11 cellular contexts compared by ENCODE assay signal in the genomic region with DNA sequence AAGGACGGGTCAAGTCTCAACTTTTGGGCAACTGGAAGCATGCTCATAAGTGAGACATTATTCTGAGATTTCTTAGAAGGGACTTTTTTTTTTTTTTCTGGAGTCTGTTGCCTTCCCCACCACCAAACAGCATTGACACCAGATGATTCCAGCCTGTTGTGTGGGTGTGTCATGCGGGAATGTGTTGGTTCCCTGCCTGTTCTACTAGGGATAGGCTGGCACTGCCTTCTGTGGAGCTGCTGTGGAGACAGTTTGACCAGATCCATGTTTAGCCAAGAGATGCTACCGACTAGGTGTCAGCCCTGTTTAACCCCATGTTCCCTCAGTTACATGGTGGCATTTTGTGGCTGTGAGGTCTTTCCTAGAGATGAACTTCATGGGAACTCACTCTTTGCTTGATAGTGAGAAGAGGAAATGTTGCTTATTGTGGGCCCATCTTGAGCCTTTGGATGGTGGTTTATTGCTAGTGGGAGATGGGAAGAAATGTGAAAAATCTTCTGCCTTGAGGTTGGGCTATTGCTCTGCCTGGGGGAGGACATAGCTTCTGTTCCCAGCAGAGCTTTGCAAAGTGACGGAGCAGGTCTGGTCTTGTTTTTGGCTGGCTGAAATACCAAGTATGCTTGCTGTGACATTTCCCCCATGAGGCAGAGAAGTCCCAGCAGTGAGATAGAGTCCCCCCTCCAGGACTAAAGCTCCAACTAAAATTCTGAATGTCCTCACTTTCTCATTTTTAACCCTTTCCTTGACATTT. TPM values are rescaled to one million over a fixed set of nuclear protein-coding genes. Genes with fewer than 3 reads are reported as not detected.
DNase-seq lines count a peak whose midpoint lies in the region; ATAC-seq and TF ChIP-seq lines count a peak whose summit lies in the region.
"Had no signal": no experiment of that assay in that cellular context is flagged by ENCODE, and none has a peak within 500 bp of the region (broad histone marks: within the 10 kb centered on the region; RNA-seq: fewer than 3 reads in every experiment).

No MANE protein-coding gene starts in this region.

- H3K4me3 Mint-ChIP-seq in activated CD8-positive, alpha-beta memory T cell treated with anti-CD3 and anti-CD28 coated beads, Interleukin-2, amount 10 ng/mL, durations not matched to agents 7 days and 5 days = no peak overlapping the region
- H3K4me3 Mint-ChIP-seq in activated CD4-positive, alpha-beta T cell treated with anti-CD3 and anti-CD28 coated beads, Interleukin-2, amount 10 ng/mL, durations not matched to agents 24 days and 14 days = no peak overlapping the region

- peaks cover 16% of the 10 kb centered on the region for H3K36me3 Mint-ChIP-seq in activated CD8-positive, alpha-beta memory T cell treated with anti-CD3 and anti-CD28 coated beads, Interleukin-2, amount 10 ng/mL, durations not matched to agents 7 days and 5 days
- H3K36me3 Mint-ChIP-seq in activated CD4-positive, alpha-beta T cell treated with anti-CD3 and anti-CD28 coated beads, Interleukin-2, amount 10 ng/mL, durations not matched to agents 24 days and 14 days (ENCODE audit: low read depth) = peaks cover 22% of the 10 kb centered on the region

- no peaks in the 10 kb centered on the region for H3K27me3 ChIP-seq in suprapubic skin
- H3K27me3 ChIP-seq: vagina had no signal

- no peak overlapping the region for H3K27ac Mint-ChIP-seq in activated CD8-positive, alpha-beta memory T cell treated with anti-CD3 and anti-CD28 coated beads, Interleukin-2, amount 10 ng/mL, durations not matched to agents 7 days and 5 days
- no peak overlapping the region for H3K27ac Mint-ChIP-seq in activated CD4-positive, alpha-beta T cell treated with anti-CD3 and anti-CD28 coated beads, Interleukin-2, amount 10 ng/mL, durations not matched to agents 24 days and 14 days

- peaks cover 21% of the 10 kb centered on the region for H3K36me3 ChIP-seq in suprapubic skin

- peak overlapping the region; percentile 76 for H3K27ac ChIP-seq in suprapubic skin
- H3K27ac ChIP-seq: A549 had no signal

- intact Hi-C loops in activated CD4-positive, alpha-beta T cell treated with anti-CD3 and anti-CD28 coated beads, Interleukin-2, amount 10 ng/mL, durations not matched to agents 24 days and 14 days (cut with micrococcal nuclease) = no loop called here

- no peaks in the 10 kb centered on the region for H3K9me3 ChIP-seq in suprapubic skin
- H3K9me3 ChIP-seq: A549, vagina had no signal

- WGBS in suprapubic skin = 38% methylated on average over 4 of the region's 4 CpGs

- CTCF ChIA-PET in activated CD8-positive, alpha-beta memory T cell treated with anti-CD3 and anti-CD28 coated beads, Interleukin-2, amount 10 ng/mL, durations not matched to agents 7 days and 5 days (lab: Charles Lee) = interaction anchor here (0.7 to 1.8 kb wide), 2 partner anchors 38 to 69 kb away, joined by 3 to 4 read pairs; no protein-coding TSS in a partner anchor

- H3K4me3 ChIP-seq in foreskin fibroblast (ENCODE audit: low read depth in 1 of 2, low read length in 2 of 2) (no peak overlapping the region), suprapubic skin (peak overlapping the region; percentile 2)
- H3K4me3 ChIP-seq: A549, vagina had no signal

- TF ChIP-seq CTCF in foreskin fibroblast (IDR thresholded peaks at IDR 0.05; ENCODE audit: low read depth, low read length) = no peak
- no peak for TF ChIP-seq CTCF in suprapubic skin (IDR thresholded peaks at IDR 0.05)

- no peak for TF ChIP-seq POLR2A in suprapubic skin (IDR thresholded peaks at IDR 0.05)

- H3K9me3 Mint-ChIP-seq in activated CD8-positive, alpha-beta memory T cell treated with anti-CD3 and anti-CD28 coated beads, Interleukin-2, amount 10 ng/mL, durations not matched to agents 7 days and 5 days (ENCODE audit: low read depth) = no peaks in the 10 kb centered on the region
- H3K9me3 Mint-ChIP-seq in activated CD4-positive, alpha-beta T cell treated with anti-CD3 and anti-CD28 coated beads, Interleukin-2, amount 10 ng/mL, durations not matched to agents 24 days and 14 days = no peaks in the 10 kb centered on the region

- ATAC-seq in activated CD8-positive, alpha-beta memory T cell treated with anti-CD3 and anti-CD28 coated beads, Interleukin-2, amount 10 ng/mL, durations not matched to agents 7 days and 5 days = no peak
- ATAC-seq in HG03432 (IDR thresholded peaks at IDR 0.05; ENCODE audit: unreplicated experiment) = peak; percentile 50
- ATAC-seq: A549 had no signal

- peak; percentile 40 for DNase-seq in activated CD8-positive, alpha-beta memory T cell treated with anti-CD3 and anti-CD28 coated beads for 24 hours
- DNase-seq in activated CD8-positive, alpha-beta memory T cell treated with anti-CD3 and anti-CD28 coated beads, Interleukin-2, amount 10 ng/mL, durations not matched to agents 7 days and 5 days = no peak
- DNase-seq in foreskin fibroblast (peak; percentile 16 to 49), suprapubic skin (ENCODE audit: low spot score in 2 of 2) (peak in 1 of 2 donors; percentile 15), NCI-H1436 treated with DMSO at 0.1 percent for 48 hours (lab: John Stamatoyannopoulos, UW) (no peak), cortex of kidney (lab: John Stamatoyannopoulos, UW) (no peak)
- no peak for DNase-seq in activated CD4-positive, alpha-beta T cell treated with anti-CD3 and anti-CD28 coated beads, Interleukin-2, amount 10 ng/mL, durations not matched to agents 24 days and 14 days
- DNase-seq: activated CD4-positive, CD25-positive, alpha-beta regulatory T cell had no signal

- no peaks in the 10 kb centered on the region for H3K27me3 Mint-ChIP-seq in activated CD8-positive, alpha-beta memory T cell treated with anti-CD3 and anti-CD28 coated beads, Interleukin-2, amount 10 ng/mL, durations not matched to agents 7 days and 5 days
- H3K27me3 Mint-ChIP-seq in activated CD4-positive, alpha-beta T cell treated with anti-CD3 and anti-CD28 coated beads, Interleukin-2, amount 10 ng/mL, durations not matched to agents 24 days and 14 days = no peaks in the 10 kb centered on the region

- H3K4me1 Mint-ChIP-seq in activated CD8-positive, alpha-beta memory T cell treated with anti-CD3 and anti-CD28 coated beads, Interleukin-2, amount 10 ng/mL, durations not matched to agents 7 days and 5 days = peaks cover 28% of the 10 kb centered on the region
- peaks cover 14% of the 10 kb centered on the region for H3K4me1 Mint-ChIP-seq in activated CD4-positive, alpha-beta T cell treated with anti-CD3 and anti-CD28 coated beads, Interleukin-2, amount 10 ng/mL, durations not matched to agents 24 days and 14 days

- H3K4me1 ChIP-seq in suprapubic skin = peaks cover 67% of the 10 kb centered on the region

- no peak for TF ChIP-seq EP300 in suprapubic skin (IDR thresholded peaks at IDR 0.05)

RNA-seq across cellular contexts. Expression of gene TRAK1, which starts 31.3 kb away (rescaled TPM):
- total RNA-seq in activated CD8-positive, alpha-beta memory T cell treated with anti-CD3 and anti-CD28 coated beads, Interleukin-2, amount 10 ng/mL, durations not matched to agents 7 days and 5 days = 10 to 100 TPM; 27.3 to 31.1 TPM
- total RNA-seq in suprapubic skin = 100 to 1,000 TPM in 1 of 4 donors, 10 to 100 TPM in 3; 78.3 to 214 (median 86.4) TPM
- 35.4 and 35.9 TPM in 2 replicates for total RNA-seq in activated CD4-positive, alpha-beta T cell treated with anti-CD3 and anti-CD28 coated beads, Interleukin-2, amount 10 ng/mL, durations not matched to agents 24 days and 14 days

Comparison
In these comparisons a context has a peak if more than half of its experiments do, and no peak if none do; other contexts are left out.
1. DNase-seq: peak in activated CD8-positive, alpha-beta memory T cell treated with anti-CD3 and anti-CD28 coated beads for 24 hours (single experiment) and foreskin fibroblast (2 of 2); none in activated CD8-positive, alpha-beta memory T cell treated with anti-CD3 and anti-CD28 coated beads, Interleukin-2, amount 10 ng/mL, durations not matched to agents 7 days and 5 days (single experiment), activated CD4-positive, alpha-beta T cell treated with anti-CD3 and anti-CD28 coated beads, Interleukin-2, amount 10 ng/mL, durations not matched to agents 24 days and 14 days (single experiment), NCI-H1436 treated with DMSO at 0.1 percent for 48 hours (single experiment) and cortex of kidney (single experiment).